Comparison of ENCODE assay signal across 11 cellular contexts in genomic region chrX:68684919-68685304, GRCh38.
"Had no signal": no experiment of that assay in that cellular context is flagged by ENCODE, and none has a peak within 500 bp of the region (broad histone marks: within the 10 kb centered on the region; RNA-seq: fewer than 3 reads in every experiment).

No MANE protein-coding gene starts in this region.

- ATAC-seq: stimulated activated memory B cell treated with anti-CD40 and anti-IgM and Interleukin-4, amounts not matched to agents 10 μg/mL and 1 μg/mL and 100 μg/mL, for 72 hours had no signal

- H3K4me1 ChIP-seq: transverse colon had no signal

- H3K4me3 Mint-ChIP-seq: activated naive CD4-positive, alpha-beta T cell treated with anti-CD3 and anti-CD28 coated beads, Interleukin-2, amount 10 ng/mL, durations not matched to agents 7 days and 5 days had no signal

- H3K9me3 Mint-ChIP-seq: activated naive CD4-positive, alpha-beta T cell treated with anti-CD3 and anti-CD28 coated beads, Interleukin-2, amount 10 ng/mL, durations not matched to agents 7 days and 5 days; central memory CD8-positive, alpha-beta T cell; naive thymus-derived CD4-positive, alpha-beta T cell; stimulated activated memory B cell treated with anti-CD40 and anti-IgM and Interleukin-4, amounts not matched to agents 10 μg/mL and 1 μg/mL and 100 μg/mL, for 72 hours had no signal

- H3K36me3 Mint-ChIP-seq: activated naive CD4-positive, alpha-beta T cell treated with anti-CD3 and anti-CD28 coated beads, Interleukin-2, amount 10 ng/mL, durations not matched to agents 7 days and 5 days; naive thymus-derived CD4-positive, alpha-beta T cell; stimulated activated memory B cell treated with anti-CD40 and anti-IgM and Interleukin-4, amounts not matched to agents 10 μg/mL and 1 μg/mL and 100 μg/mL, for 72 hours had no signal

- H3K9me3 ChIP-seq: adrenal gland, right atrium auricular region, transverse colon had no signal

- DNase-seq: cortex of kidney, mammary epithelial cell had no signal

- H3K36me3 ChIP-seq: adrenal gland, right atrium auricular region, transverse colon had no signal

- H3K4me3 ChIP-seq: adrenal gland, right atrium auricular region, smooth muscle cell, transverse colon had no signal

- H3K27ac Mint-ChIP-seq: activated CD8-positive, alpha-beta T cell treated with anti-CD3 and anti-CD28 coated beads, Interleukin-2, amount 10 ng/mL, durations not matched to agents 7 days and 5 days; activated naive CD4-positive, alpha-beta T cell treated with anti-CD3 and anti-CD28 coated beads, Interleukin-2, amount 10 ng/mL, durations not matched to agents 7 days and 5 days; stimulated activated memory B cell treated with anti-CD40 and anti-IgM and Interleukin-4, amounts not matched to agents 10 μg/mL and 1 μg/mL and 100 μg/mL, for 72 hours had no signal

- H3K27me3 ChIP-seq: right atrium auricular region, transverse colon had no signal
